ENCODE assay signal across 9 cellular contexts in genomic region chr19:56595548-56595899, GRCh38. TPM values are rescaled to one million over a fixed set of nuclear protein-coding genes. Genes with fewer than 3 reads are reported as not detected.
A peak's percentile ranks its signal among the peaks of the same experiment; 100 is the strongest.
DNase-seq lines count a peak whose midpoint lies in the region; ATAC-seq, FAIRE-seq and TF ChIP-seq lines count a peak whose summit lies in the region.
"Had no signal": no experiment of that assay in that cellular context is flagged by ENCODE, and none has a peak within 500 bp of the region (broad histone marks: within the 10 kb centered on the region; RNA-seq: fewer than 3 reads in every experiment).

No MANE protein-coding gene starts in this region.

- H3K27me3 ChIP-seq in bronchial epithelial cell (ENCODE audit: control insufficient read depth, insufficient read depth, low read length), result no peaks in the 10 kb centered on the region

- ATAC-seq in HG03460 (IDR thresholded peaks at IDR 0.05; ENCODE audit: unreplicated experiment) (peak; percentile 20), mucosa of descending colon (peak; percentile 48)

- H3K9me3 ChIP-seq in mucosa of descending colon, result peaks cover 32% of the 10 kb centered on the region

- intact Hi-C loops in mucosa of descending colon (cut with DNase I, micrococcal nuclease), result no loop called here

- peaks cover 4% of the 10 kb centered on the region for H3K4me1 ChIP-seq in mucosa of descending colon (ENCODE audit: low read depth)

- FAIRE-seq in bronchial epithelial cell (lab: Jason Lieb, UNC), result peak; percentile 70

- DNase-seq in GM12865 (ENCODE audit: low read depth), result no peak
- peak; percentile 4 for DNase-seq in bronchial epithelial cell (ENCODE audit: low read depth)
- DNase-seq in mucosa of descending colon, result no peak
- DNase-seq in AG08395 (ENCODE audit: low spot score), result no peak
- no peak for DNase-seq in NCI-H2029 (lab: John Stamatoyannopoulos, UW)
- DNase-seq in DMS 273 treated with DMSO at 0.1 percent for 48 hours (lab: John Stamatoyannopoulos, UW), result no peak
- no peak for DNase-seq in activated CD4-positive, alpha-beta T cell treated with anti-CD3 and anti-CD28 coated beads, Interleukin-2, amount 50 U/mL, for 48 hours

- TF ChIP-seq CTCF in GM12865 (IDR thresholded peaks at IDR 0.05; ENCODE audit: insufficient read depth, low read depth, low read length, missing control alignments) (no peak), bronchial epithelial cell (IDR thresholded peaks at IDR 0.05; ENCODE audit: insufficient read depth, low read length, severe bottlenecking) (no peak), mucosa of descending colon (IDR thresholded peaks at IDR 0.05) (no peak)

- H3K4me3 ChIP-seq in GM12865 (ENCODE audit: low read depth, low read length), result peak overlapping the region; percentile 88
- H3K4me3 ChIP-seq in bronchial epithelial cell (ENCODE audit: low read depth, low read length), result peak overlapping the region; percentile 62
- H3K4me3 ChIP-seq in mucosa of descending colon, result peak overlapping the region; percentile 85

- H3K36me3 ChIP-seq in bronchial epithelial cell (ENCODE audit: control insufficient read depth, insufficient read depth, low read length), result no peaks in the 10 kb centered on the region
- no peaks in the 10 kb centered on the region for H3K36me3 ChIP-seq in mucosa of descending colon (ENCODE audit: low read depth)

RNA-seq across cellular contexts. Expression of gene ZNF71, which starts 0.4 kb away (rescaled TPM):
- total RNA-seq in bronchial epithelial cell (5.6 and 6.1 TPM in 2 replicates), mucosa of descending colon (10 to 100 TPM in 1 of 3 donors, 1 to 10 TPM in 2; 2.8 to 12.2 (median 3.2) TPM)

RNA-seq across cellular contexts. Expression of gene ZNF470, which starts 28.3 kb away (rescaled TPM):
- total RNA-seq in bronchial epithelial cell, result 2.9 and 4.4 TPM in 2 replicates
- total RNA-seq in mucosa of descending colon, result 1 to 10 TPM; 1.6 to 6.7 (median 2.2) TPM

RNA-seq across cellular contexts. Expression of gene SMIM17, which starts 47.4 kb away (rescaled TPM):
- total RNA-seq in bronchial epithelial cell (0.13 TPM in 1 of 2 replicates, not detected in the other), mucosa of descending colon (under 1 TPM in 2 of 3 donors, not detected in 1; 0.38 to 0.47 TPM)
- total RNA-seq: SK-MEL-5 had no signal

RNA-seq across cellular contexts. Expression of gene ZFP28, which starts 56.8 kb away (rescaled TPM):
- 5.3 and 7.4 TPM in 2 replicates for total RNA-seq in bronchial epithelial cell
- 1 to 10 TPM; 1.6 to 9.6 (median 3.6) TPM for total RNA-seq in mucosa of descending colon
